Comparison of ENCODE assay signal across 8 cellular contexts in the genomic region with DNA sequence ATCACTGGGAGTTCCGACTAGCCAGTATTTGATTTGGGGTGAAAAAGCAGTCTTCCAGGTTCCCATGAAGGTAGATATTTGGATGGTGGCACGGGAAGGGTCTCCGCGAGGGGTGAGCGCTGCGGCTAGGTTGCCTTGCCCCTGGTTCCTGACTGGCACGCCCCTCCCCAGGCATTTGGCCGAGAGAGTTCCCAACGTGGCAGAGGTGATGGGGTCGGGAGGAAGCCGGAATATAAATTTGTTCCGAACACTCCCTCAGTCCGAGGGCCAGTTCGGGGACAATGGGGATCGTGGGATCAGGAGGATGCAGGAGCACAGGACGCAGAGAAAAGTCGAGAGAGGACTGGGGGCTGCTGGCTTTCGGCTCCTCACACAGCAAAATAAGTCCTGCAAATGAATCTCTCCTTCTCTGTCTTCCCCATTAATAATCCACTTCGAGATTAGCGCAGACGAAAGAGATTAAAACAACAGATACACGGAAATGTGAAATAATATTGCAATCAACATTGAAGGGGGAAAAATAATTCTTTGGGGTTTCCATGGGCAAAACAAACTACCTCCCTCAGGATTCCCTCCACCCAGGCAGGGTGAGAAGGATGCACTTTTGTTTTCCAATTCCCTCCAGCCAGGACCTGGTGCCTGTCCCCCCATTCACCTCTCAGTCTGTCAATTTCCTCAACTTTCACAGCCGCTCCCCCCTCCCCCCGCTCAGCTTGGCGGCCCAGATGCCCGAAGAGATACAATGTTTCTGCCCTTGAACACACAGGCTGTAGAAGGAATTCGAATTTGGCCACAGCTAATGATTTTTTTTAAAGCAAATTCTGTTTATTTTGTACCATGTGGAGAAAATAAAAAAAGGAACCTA. TPM values are rescaled to one million over a fixed set of nuclear protein-coding genes. Genes with fewer than 3 reads are reported as not detected.
DNase-seq lines count a peak whose midpoint lies in the region; ATAC-seq lines count a peak whose summit lies in the region.

No MANE protein-coding gene starts in this region.

- ATAC-seq in activated CD8-positive, alpha-beta memory T cell treated with anti-CD3 and anti-CD28 coated beads, Interleukin-2, amount 10 ng/mL, durations not matched to agents 7 days and 5 days = no peak
- no peak for ATAC-seq in esophagus mucosa

- peaks cover 60% of the 10 kb centered on the region for H3K27me3 Mint-ChIP-seq in activated CD8-positive, alpha-beta memory T cell treated with anti-CD3 and anti-CD28 coated beads, Interleukin-2, amount 10 ng/mL, durations not matched to agents 7 days and 5 days

- no peaks in the 10 kb centered on the region for H3K9me3 Mint-ChIP-seq in activated CD8-positive, alpha-beta memory T cell treated with anti-CD3 and anti-CD28 coated beads, Interleukin-2, amount 10 ng/mL, durations not matched to agents 7 days and 5 days (ENCODE audit: low read depth)

- H3K4me3 Mint-ChIP-seq in activated CD8-positive, alpha-beta memory T cell treated with anti-CD3 and anti-CD28 coated beads, Interleukin-2, amount 10 ng/mL, durations not matched to agents 7 days and 5 days = peak overlapping the region; percentile 73

- peaks cover 22% of the 10 kb centered on the region for H3K4me1 Mint-ChIP-seq in activated CD8-positive, alpha-beta memory T cell treated with anti-CD3 and anti-CD28 coated beads, Interleukin-2, amount 10 ng/mL, durations not matched to agents 7 days and 5 days

- peak overlapping the region; percentile 57 for H3K27ac Mint-ChIP-seq in activated CD8-positive, alpha-beta memory T cell treated with anti-CD3 and anti-CD28 coated beads, Interleukin-2, amount 10 ng/mL, durations not matched to agents 7 days and 5 days

- CTCF ChIA-PET in activated CD8-positive, alpha-beta memory T cell treated with anti-CD3 and anti-CD28 coated beads, Interleukin-2, amount 10 ng/mL, durations not matched to agents 7 days and 5 days (lab: Charles Lee) = interaction anchor here (1.2 kb wide), 1 partner anchor 49 kb away, joined by 5 read pairs; no protein-coding TSS in a partner anchor

- no peak for DNase-seq in activated CD8-positive, alpha-beta memory T cell treated with anti-CD3 and anti-CD28 coated beads, Interleukin-2, amount 10 ng/mL, durations not matched to agents 7 days and 5 days
- DNase-seq in activated CD8-positive, alpha-beta memory T cell treated with anti-CD3 and anti-CD28 coated beads for 24 hours = no peak
- DNase-seq in astrocyte of the hippocampus (ENCODE audit: low read depth, low spot score) = peak; percentile 39
- peak; percentile 63 for DNase-seq in left kidney (ENCODE audit: low read depth, low spot score)
- peak; percentile 79 for DNase-seq in superior temporal gyrus (ENCODE audit: extremely low spot score)
- no peak for DNase-seq in NCI-H526 (lab: John Stamatoyannopoulos, UW)
- DNase-seq in NCI-H524 treated with DMSO at 0.1 percent for 48 hours (lab: John Stamatoyannopoulos, UW) = no peak

- H3K36me3 Mint-ChIP-seq in activated CD8-positive, alpha-beta memory T cell treated with anti-CD3 and anti-CD28 coated beads, Interleukin-2, amount 10 ng/mL, durations not matched to agents 7 days and 5 days = peaks cover 2% of the 10 kb centered on the region

RNA-seq across cellular contexts. Expression of a gene that starts 3.1 kb away (rescaled TPM):
- 10 to 100 TPM; 40.4 to 40.9 TPM for total RNA-seq in activated CD8-positive, alpha-beta memory T cell treated with anti-CD3 and anti-CD28 coated beads, Interleukin-2, amount 10 ng/mL, durations not matched to agents 7 days and 5 days
- total RNA-seq in esophagus mucosa = 6.5 TPM

Comparison
In these comparisons a context has a peak if more than half of its experiments do, and no peak if none do; other contexts are left out.
1. DNase-seq: peak in astrocyte of the hippocampus (single experiment), left kidney (single experiment) and superior temporal gyrus (single experiment); none in activated CD8-positive, alpha-beta memory T cell treated with anti-CD3 and anti-CD28 coated beads, Interleukin-2, amount 10 ng/mL, durations not matched to agents 7 days and 5 days (single experiment), activated CD8-positive, alpha-beta memory T cell treated with anti-CD3 and anti-CD28 coated beads for 24 hours (single experiment), NCI-H526 (0 of 2) and NCI-H524 treated with DMSO at 0.1 percent for 48 hours (single experiment).